ENCODE assay signal across 22 cellular contexts in the genomic region with DNA sequence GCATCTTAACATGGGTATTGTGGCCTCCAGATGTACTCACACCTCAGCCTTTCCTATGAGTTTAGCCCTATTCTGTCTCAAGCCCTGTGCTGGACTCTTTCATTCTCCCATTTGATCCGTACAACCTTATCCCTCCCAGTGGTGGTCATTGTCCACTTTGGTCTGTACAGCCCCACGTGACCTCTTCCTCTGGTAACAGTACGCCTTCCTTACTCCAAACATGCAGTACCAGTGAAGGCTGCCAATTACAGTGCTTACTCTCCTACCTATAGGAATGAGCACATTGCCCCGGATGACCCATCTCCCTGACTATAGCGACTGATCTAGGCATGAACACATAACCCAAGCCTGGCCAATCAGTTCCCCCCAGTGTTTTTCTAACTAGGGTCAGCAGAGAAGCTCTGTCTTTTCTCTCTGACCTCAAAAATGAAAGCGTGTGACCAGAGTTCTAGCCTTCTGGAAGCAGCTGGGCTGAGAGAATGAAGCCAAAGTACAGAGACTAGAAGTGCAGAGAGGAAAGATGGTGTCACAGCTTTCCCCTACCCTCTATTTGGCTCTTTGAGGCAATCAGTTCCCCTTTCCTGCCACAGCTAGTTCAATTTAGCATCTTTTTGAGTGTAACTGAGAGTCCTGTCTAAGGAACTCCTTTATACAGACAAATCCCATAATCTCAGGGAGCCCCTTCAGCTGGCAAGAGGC. TPM values are rescaled to one million over a fixed set of nuclear protein-coding genes. Genes with fewer than 3 reads are reported as not detected.
DNase-seq lines count a peak whose midpoint lies in the region; ATAC-seq, FAIRE-seq and TF ChIP-seq lines count a peak whose summit lies in the region.
"Had no signal": no experiment of that assay in that cellular context is flagged by ENCODE, and none has a peak within 500 bp of the region (broad histone marks: within the 10 kb centered on the region; RNA-seq: fewer than 3 reads in every experiment).

No MANE protein-coding gene starts in this region.

- H2AFZ ChIP-seq in MM.1S (ENCODE audit: low read length) (peak overlapping the region; percentile 10; the same call in 1 of the 2 replicates), endothelial cell of umbilical vein (ENCODE audit: low read depth, low read length) (peak overlapping the region; percentile 43)
- H2AFZ ChIP-seq: parathyroid adenoma had no signal

- no peak overlapping the region for H3K4me3 ChIP-seq in MM.1S (ENCODE audit: low read length)
- no peak overlapping the region for H3K4me3 ChIP-seq in endothelial cell of umbilical vein (replicated peaks in 1 of 3; ENCODE audit: insufficient read depth in 1 of 3, low read depth in 1 of 3, low read length in 3 of 3)
- no peak overlapping the region for H3K4me3 ChIP-seq in neutrophil (ENCODE audit: low read depth in 1 of 2, low read length in 1 of 2)
- H3K4me3 ChIP-seq: adrenal gland, suprapubic skin had no signal

- no peaks in the 10 kb centered on the region for H3F3A ChIP-seq in MM.1S (ENCODE audit: insufficient read depth, low read length)

- no peaks in the 10 kb centered on the region for H3K9me3 ChIP-seq in MM.1S (replicated peaks; ENCODE audit: insufficient read depth, low read length)
- H3K9me3 ChIP-seq in endothelial cell of umbilical vein (replicated peaks; ENCODE audit: control insufficient read depth, insufficient read depth, low read length), result no peaks in the 10 kb centered on the region
- no peaks in the 10 kb centered on the region for H3K9me3 ChIP-seq in neutrophil
- H3K9me3 ChIP-seq: adrenal gland, suprapubic skin had no signal

- FAIRE-seq in GM12891 (lab: Jason Lieb, UNC) (no peak), endothelial cell of umbilical vein (lab: Jason Lieb, UNC) (no peak)
- FAIRE-seq: GM12892, small intestine had no signal

- dilution Hi-C loops in endothelial cell of umbilical vein (cut with MboI; ENCODE audit: extremely low pct_ligation_motif_present, low sequenced_read_pairs), result no loop called here

- in situ Hi-C loops in ACHN (cut with HindIII; ENCODE audit: low pct_ligation_motif_present, low pct_unique_long_range_greater_than_20kb, low sequenced_read_pairs), result no loop called here

- intact Hi-C loops in endothelial cell of umbilical vein (cut with micrococcal nuclease), result no loop called here

- H3K4me1 ChIP-seq in MM.1S (ENCODE audit: low read length) (no peaks in the 10 kb centered on the region), endothelial cell of umbilical vein (ENCODE audit: control insufficient read depth, extremely low read depth, insufficient read depth, low read length) (no peaks in the 10 kb centered on the region), neutrophil (ENCODE audit: control insufficient read depth in 1 of 2, insufficient read depth in 1 of 2, low read depth in 1 of 2, low read length in 1 of 2) (peaks cover 6 to 7% of the 10 kb centered on the region in 2 experiments)
- H3K4me1 ChIP-seq: adrenal gland, parathyroid adenoma, suprapubic skin had no signal

- POLR2A ChIA-PET in endothelial cell of umbilical vein (lab: Charles Lee), result no interaction called here

- no peak for DNase-seq in GM12891 (ENCODE audit: insufficient read length, low spot score)
- DNase-seq in MM.1S, result no peak
- DNase-seq in endothelial cell of umbilical vein (ENCODE audit: low read depth, low spot score), result no peak
- DNase-seq in ACHN, result no peak
- no peak for DNase-seq in retina
- DNase-seq: adrenal gland; central memory CD4-positive, alpha-beta T cell; effector CD8-positive, alpha-beta T cell; GDM1; kidney glomerular epithelial cell; NCI-H1092 treated with DMSO at 0.1 percent for 48 hours; NCI-H774; SHP77; small intestine; stimulated activated CD4-positive, alpha-beta T cell treated with anti-CD3 and anti-CD28 coated beads, Interleukin-4, amount 100 ng/mL, for 4 hours; stimulated activated CD8-positive, alpha-beta memory T cell treated with anti-CD3 and anti-CD28 coated beads, Interleukin-4, amount 100 ng/mL, for 48 hours had no signal

- CTCF ChIA-PET in endothelial cell of umbilical vein (lab: Charles Lee), result interaction anchor here (0.8 to 1.6 kb wide), 5 partner anchors 9 to 238 kb away, joined by 3 to 5 read pairs (median 4); no protein-coding TSS in a partner anchor

- BruUV-seq in endothelial cell of umbilical vein (replicated peaks; lab: Mats Ljungman, UMichigan), result no TSS peak

- ATAC-seq in HG03521 (IDR thresholded peaks at IDR 0.05; ENCODE audit: unreplicated experiment), result no peak
- ATAC-seq: activated CD4-positive, CD25-positive, alpha-beta regulatory T cell treated with anti-CD3 and anti-CD28 coated beads, Interleukin-2, amount 50 U/mL, for 24 hours had no signal

- TF ChIP-seq CTCF in MM.1S (IDR thresholded peaks at IDR 0.05; ENCODE audit: low read length) (no peak), endothelial cell of umbilical vein (IDR thresholded peaks at IDR 0.05; ENCODE audit: extremely low read depth in 1 of 2, insufficient read depth in 1 of 2, low read depth in 1 of 2, low read length in 2 of 2) (no peak), neutrophil (IDR thresholded peaks at IDR 0.05) (no peak)

- H3K9me1 ChIP-seq in endothelial cell of umbilical vein (replicated peaks; ENCODE audit: control insufficient read depth, extremely low read depth, insufficient read depth, low read length), result no peaks in the 10 kb centered on the region

- H3K9me2 ChIP-seq in MM.1S (replicated peaks; ENCODE audit: insufficient read depth, low read length), result no peaks in the 10 kb centered on the region

- H4K20me1 ChIP-seq in MM.1S (ENCODE audit: insufficient read depth, low read length) (no peaks in the 10 kb centered on the region), endothelial cell of umbilical vein (replicated peaks; ENCODE audit: control insufficient read depth, extremely low read depth, insufficient read depth, low read length) (no peaks in the 10 kb centered on the region)

- no peak overlapping the region for H3K27ac ChIP-seq in MM.1S (ENCODE audit: low read length)
- no peak overlapping the region for H3K27ac ChIP-seq in endothelial cell of umbilical vein (ENCODE audit: insufficient read depth, low read depth, low read length)
- peak overlapping the region; percentile 38 for H3K27ac ChIP-seq in neutrophil
- H3K27ac ChIP-seq: adrenal gland, parathyroid adenoma, suprapubic skin had no signal

- H3K9ac ChIP-seq in MM.1S (ENCODE audit: low read length) (no peak overlapping the region), endothelial cell of umbilical vein (replicated peaks; ENCODE audit: extremely low read depth, insufficient read depth, low read length) (no peak overlapping the region)
- H3K9ac ChIP-seq: parathyroid adenoma had no signal

- H3K4me2 ChIP-seq in MM.1S (ENCODE audit: low read depth, low read length) (no peak overlapping the region), endothelial cell of umbilical vein (ENCODE audit: insufficient read depth, low read length) (no peak overlapping the region)

- H3K27me3 ChIP-seq in MM.1S (replicated peaks; ENCODE audit: insufficient read depth, low read length) (no peaks in the 10 kb centered on the region), endothelial cell of umbilical vein (ENCODE audit: control insufficient read depth in 2 of 2, insufficient read depth in 2 of 2, low read length in 2 of 2) (no peaks in the 10 kb centered on the region), neutrophil (no peaks in the 10 kb centered on the region)
- H3K27me3 ChIP-seq: adrenal gland, suprapubic skin had no signal

- TF ChIP-seq POLR2A in GM12891 (IDR thresholded peaks at IDR 0.05; ENCODE audit: low read depth, low read length), result no peak
- TF ChIP-seq POLR2A in endothelial cell of umbilical vein (IDR thresholded peaks at IDR 0.05; ENCODE audit: low read depth, low read length), result no peak

- H3K36me3 ChIP-seq in MM.1S (replicated peaks; ENCODE audit: insufficient read depth, low read length) (no peaks in the 10 kb centered on the region), endothelial cell of umbilical vein (ENCODE audit: control insufficient read depth in 2 of 2, extremely low read depth in 1 of 2, insufficient read depth in 2 of 2, low read length in 2 of 2) (no peaks in the 10 kb centered on the region), neutrophil (no peaks in the 10 kb centered on the region)
- H3K36me3 ChIP-seq: adrenal gland, suprapubic skin had no signal

- H3K79me2 ChIP-seq in MM.1S (ENCODE audit: low read length) (no peaks in the 10 kb centered on the region), endothelial cell of umbilical vein (ENCODE audit: control insufficient read depth, insufficient read depth, low read length) (no peaks in the 10 kb centered on the region)
- H3K79me2 ChIP-seq: parathyroid adenoma had no signal

TF ChIP-seq in GM12891, 5 proteins besides CTCF, POLR2A, EP300 and RAD21:
- TF ChIP-seq TAF1 (IDR thresholded peaks at IDR 0.05; ENCODE audit: low read depth, low read length) (no peak), SPI1 (IDR thresholded peaks at IDR 0.05; ENCODE audit: low read depth, low read length) (0 out of 2 replicates have a peak, but pooled peaks have one; percentile 10)

TF ChIP-seq in endothelial cell of umbilical vein, 7 proteins besides CTCF, POLR2A, EP300 and RAD21:
- TF ChIP-seq JUN (IDR thresholded peaks at IDR 0.05; ENCODE audit: borderline replicate concordance, insufficient read depth, insufficient read length, low read depth), result no peak
- TF ChIP-seq POLR2AphosphoS5 (IDR thresholded peaks at IDR 0.05; ENCODE audit: insufficient read depth, low read depth, low read length), result no peak
- TF ChIP-seq, protein P1, sequence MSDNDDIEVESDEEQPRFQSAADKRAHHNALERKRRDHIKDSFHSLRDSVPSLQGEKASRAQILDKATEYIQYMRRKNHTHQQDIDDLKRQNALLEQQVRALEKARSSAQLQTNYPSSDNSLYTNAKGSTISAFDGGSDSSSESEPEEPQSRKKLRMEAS (IDR thresholded peaks at IDR 0.05; ENCODE audit: insufficient read depth, insufficient read length), result no peak
- no peak for TF ChIP-seq EZH2 (IDR thresholded peaks at IDR 0.05; ENCODE audit: borderline replicate concordance, low read depth, low read length, severe bottlenecking)
- no peak for TF ChIP-seq FOS (IDR thresholded peaks at IDR 0.05; ENCODE audit: borderline replicate concordance, insufficient read depth, low read length)
- TF ChIP-seq GATA2 (IDR thresholded peaks at IDR 0.05; ENCODE audit: insufficient read depth, insufficient read length, low read depth, low read length), result no peak
- TF ChIP-seq MYC (IDR thresholded peaks at IDR 0.05; ENCODE audit: low read depth, low read length), result no peak

RNA-seq across cellular contexts. Expression of a gene that starts 9.9 kb away (rescaled TPM):
- 26.0 TPM for polyA plus RNA-seq in GM12891 (2012; ENCODE audit: low read depth, missing spikeins)
- 256 and 257 TPM in 2 replicates for total RNA-seq in endothelial cell of umbilical vein
- polyA plus RNA-seq in endothelial cell of umbilical vein, result 415 and 427 TPM in 2 replicates
- polyA plus RNA-seq in endothelial cell of umbilical vein (2011; cell fraction: cytosol; rRNA removed), result 285 and 310 TPM in 2 replicates
- 246 TPM in 2 replicates for polyA plus RNA-seq in endothelial cell of umbilical vein (2011; cell fraction: nucleus; rRNA removed)
- 298 and 334 TPM in 2 replicates for polyA plus RNA-seq in endothelial cell of umbilical vein (2012)
- 188 and 193 TPM in 2 replicates for polyA minus RNA-seq in endothelial cell of umbilical vein
- polyA minus RNA-seq in endothelial cell of umbilical vein (2011; cell fraction: cytosol; rRNA and poly(A)+ RNA removed), result 10.0 TPM
- polyA minus RNA-seq in endothelial cell of umbilical vein (2011; cell fraction: nucleus; rRNA and poly(A)+ RNA removed), result 46.6 and 55.2 TPM in 2 replicates
